ENCODE assay signal across 1 cellular context in the genomic region with DNA sequence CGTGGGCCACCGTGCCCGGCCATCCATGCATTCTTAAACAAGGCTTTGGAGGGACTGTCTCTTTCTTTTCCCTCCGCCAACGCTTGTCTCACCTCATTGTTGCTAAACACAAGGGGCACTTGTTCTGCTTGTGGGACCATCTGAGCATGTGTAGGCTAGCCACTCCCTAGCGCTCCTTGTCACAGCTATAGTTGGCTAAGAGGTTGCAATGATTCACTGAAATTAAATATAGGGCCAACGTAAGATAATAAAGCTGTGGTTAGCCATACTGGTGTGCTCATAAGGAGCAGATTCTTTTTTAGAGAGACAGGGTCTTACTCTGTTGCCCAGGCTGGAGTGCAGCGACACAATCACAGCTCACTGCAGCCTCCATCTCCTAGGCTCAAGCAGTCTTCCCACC.
TF ChIP-seq lines count a peak whose summit lies in the region.

No MANE protein-coding gene starts in this region.

TF ChIP-seq in HepG2, 621 proteins besides CTCF, POLR2A, EP300 and RAD21:
- TF ChIP-seq SCMH1 (CRISPR knock-in tag; IDR thresholded peaks at IDR 0.05; ENCODE audit: borderline replicate concordance) = no peak
- TF ChIP-seq, protein P1, sequence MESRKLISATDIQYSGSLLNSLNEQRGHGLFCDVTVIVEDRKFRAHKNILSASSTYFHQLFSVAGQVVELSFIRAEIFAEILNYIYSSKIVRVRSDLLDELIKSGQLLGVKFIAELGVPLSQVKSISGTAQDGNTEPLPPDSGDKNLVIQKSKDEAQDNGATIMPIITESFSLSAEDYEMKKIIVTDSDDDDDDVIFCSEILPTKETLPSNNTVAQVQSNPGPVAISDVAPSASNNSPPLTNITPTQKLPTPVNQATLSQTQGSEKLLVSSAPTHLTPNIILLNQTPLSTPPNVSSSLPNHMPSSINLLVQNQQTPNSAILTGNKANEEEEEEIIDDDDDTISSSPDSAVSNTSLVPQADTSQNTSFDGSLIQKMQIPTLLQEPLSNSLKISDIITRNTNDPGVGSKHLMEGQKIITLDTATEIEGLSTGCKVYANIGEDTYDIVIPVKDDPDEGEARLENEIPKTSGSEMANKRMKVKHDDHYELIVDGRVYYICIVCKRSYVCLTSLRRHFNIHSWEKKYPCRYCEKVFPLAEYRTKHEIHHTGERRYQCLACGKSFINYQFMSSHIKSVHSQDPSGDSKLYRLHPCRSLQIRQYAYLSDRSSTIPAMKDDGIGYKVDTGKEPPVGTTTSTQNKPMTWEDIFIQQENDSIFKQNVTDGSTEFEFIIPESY (CRISPR knock-in tag; IDR thresholded peaks at IDR 0.05) = 0 out of 2 replicates have a peak, but pooled peaks have one; percentile 23
- TF ChIP-seq, protein P2, sequence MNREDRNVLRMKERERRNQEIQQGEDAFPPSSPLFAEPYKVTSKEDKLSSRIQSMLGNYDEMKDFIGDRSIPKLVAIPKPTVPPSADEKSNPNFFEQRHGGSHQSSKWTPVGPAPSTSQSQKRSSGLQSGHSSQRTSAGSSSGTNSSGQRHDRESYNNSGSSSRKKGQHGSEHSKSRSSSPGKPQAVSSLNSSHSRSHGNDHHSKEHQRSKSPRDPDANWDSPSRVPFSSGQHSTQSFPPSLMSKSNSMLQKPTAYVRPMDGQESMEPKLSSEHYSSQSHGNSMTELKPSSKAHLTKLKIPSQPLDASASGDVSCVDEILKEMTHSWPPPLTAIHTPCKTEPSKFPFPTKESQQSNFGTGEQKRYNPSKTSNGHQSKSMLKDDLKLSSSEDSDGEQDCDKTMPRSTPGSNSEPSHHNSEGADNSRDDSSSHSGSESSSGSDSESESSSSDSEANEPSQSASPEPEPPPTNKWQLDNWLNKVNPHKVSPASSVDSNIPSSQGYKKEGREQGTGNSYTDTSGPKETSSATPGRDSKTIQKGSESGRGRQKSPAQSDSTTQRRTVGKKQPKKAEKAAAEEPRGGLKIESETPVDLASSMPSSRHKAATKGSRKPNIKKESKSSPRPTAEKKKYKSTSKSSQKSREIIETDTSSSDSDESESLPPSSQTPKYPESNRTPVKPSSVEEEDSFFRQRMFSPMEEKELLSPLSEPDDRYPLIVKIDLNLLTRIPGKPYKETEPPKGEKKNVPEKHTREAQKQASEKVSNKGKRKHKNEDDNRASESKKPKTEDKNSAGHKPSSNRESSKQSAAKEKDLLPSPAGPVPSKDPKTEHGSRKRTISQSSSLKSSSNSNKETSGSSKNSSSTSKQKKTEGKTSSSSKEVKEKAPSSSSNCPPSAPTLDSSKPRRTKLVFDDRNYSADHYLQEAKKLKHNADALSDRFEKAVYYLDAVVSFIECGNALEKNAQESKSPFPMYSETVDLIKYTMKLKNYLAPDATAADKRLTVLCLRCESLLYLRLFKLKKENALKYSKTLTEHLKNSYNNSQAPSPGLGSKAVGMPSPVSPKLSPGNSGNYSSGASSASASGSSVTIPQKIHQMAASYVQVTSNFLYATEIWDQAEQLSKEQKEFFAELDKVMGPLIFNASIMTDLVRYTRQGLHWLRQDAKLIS (CRISPR knock-in tag; IDR thresholded peaks at IDR 0.05) = no peak
